ENCODE assay signal across 24 cellular contexts in the genomic region with DNA sequence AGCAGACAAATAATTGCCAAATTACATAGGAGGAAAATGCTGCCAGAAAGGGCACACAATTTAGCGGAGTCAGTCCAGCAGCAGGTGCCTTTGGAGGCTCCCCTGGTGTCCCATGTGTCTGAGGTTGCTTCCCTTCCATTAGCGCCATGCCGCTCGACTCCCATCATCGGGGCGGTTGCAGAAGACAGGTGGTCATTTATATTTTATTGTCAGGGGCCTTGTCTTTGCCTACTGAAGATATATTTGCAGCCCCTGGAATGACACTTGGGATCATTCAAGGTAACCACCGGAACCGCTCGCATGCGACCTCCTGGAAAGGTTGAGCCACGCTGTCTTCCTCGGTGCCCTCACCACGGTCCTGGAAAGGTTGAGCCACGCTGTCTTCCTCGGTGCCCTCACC.
"Had no signal": no experiment of that assay in that cellular context is flagged by ENCODE, and none has a peak within 500 bp of the region (broad histone marks: within the 10 kb centered on the region; RNA-seq: fewer than 3 reads in every experiment).

No MANE protein-coding gene starts in this region.

- H3K9me3 ChIP-seq: ascending aorta, body of pancreas, Peyer's patch had no signal

- DNase-seq: activated B cell treated with CpG ODN at 0.5 μM for 24 hours; activated CD4-positive, alpha-beta memory T cell treated with anti-CD3 and anti-CD28 coated beads for 36 hours; activated CD4-positive, alpha-beta T cell treated with anti-CD3 and anti-CD28 coated beads for 1 hour; activated CD4-positive, alpha-beta T cell treated with anti-CD3 and anti-CD28 coated beads, Interleukin-2, amount 10 ng/mL, durations not matched to agents 7 days and 5 days; activated CD8-positive, alpha-beta memory T cell treated with anti-CD3 and anti-CD28 coated beads for 24 hours; activated naive CD4-positive, alpha-beta T cell treated with anti-CD3 and anti-CD28 coated beads, Interleukin-2, amount 50 U/mL, for 16 hours; activated T-cell treated with anti-CD3 and anti-CD28 coated beads, Interleukin-2, amount 50 U/mL, for 4 hours; amniotic stem cell; body of pancreas; IMR-90; Kasumi-1; KBM-7; NCI-H1105 treated with DMSO at 0.1 percent for 48 hours; NCI-H1436 treated with DMSO at 0.1 percent for 48 hours; NCI-H187; NCI-H2081; NCI-H446; NCI-H524; Peyer's patch; SIG-M5; T-helper 17 cell; T-helper 9 cell had no signal

- H3K9me3 Mint-ChIP-seq: activated B cell treated with CpG ODN at 0.5 μM for 24 hours; activated CD4-positive, alpha-beta memory T cell treated with anti-CD3 and anti-CD28 coated beads for 36 hours; activated CD4-positive, alpha-beta T cell treated with anti-CD3 and anti-CD28 coated beads, Interleukin-2, amount 10 ng/mL, durations not matched to agents 7 days and 5 days; activated T-cell treated with anti-CD3 and anti-CD28 coated beads, Interleukin-2, amount 50 U/mL, for 4 hours had no signal

- H3K4me3 Mint-ChIP-seq: activated B cell treated with CpG ODN at 0.5 μM for 24 hours; activated CD4-positive, alpha-beta memory T cell treated with anti-CD3 and anti-CD28 coated beads for 36 hours; activated CD4-positive, alpha-beta T cell treated with anti-CD3 and anti-CD28 coated beads, Interleukin-2, amount 10 ng/mL, durations not matched to agents 7 days and 5 days; activated T-cell treated with anti-CD3 and anti-CD28 coated beads, Interleukin-2, amount 50 U/mL, for 4 hours; T-helper 17 cell had no signal

- H3K27ac Mint-ChIP-seq: activated B cell treated with CpG ODN at 0.5 μM for 24 hours; activated CD4-positive, alpha-beta memory T cell treated with anti-CD3 and anti-CD28 coated beads for 36 hours; activated CD4-positive, alpha-beta T cell treated with anti-CD3 and anti-CD28 coated beads, Interleukin-2, amount 10 ng/mL, durations not matched to agents 7 days and 5 days; T-helper 17 cell had no signal

- H3K4me1 ChIP-seq: ascending aorta, Peyer's patch had no signal

- H3K4me1 Mint-ChIP-seq: activated CD4-positive, alpha-beta T cell treated with anti-CD3 and anti-CD28 coated beads, Interleukin-2, amount 10 ng/mL, durations not matched to agents 7 days and 5 days had no signal

- ATAC-seq: activated T-cell treated with anti-CD3 and anti-CD28 coated beads, Interleukin-2, amount 50 U/mL, for 4 hours; body of pancreas; T-helper 17 cell had no signal

- H3K4me3 ChIP-seq: ascending aorta, body of pancreas, Peyer's patch had no signal

- H3K27ac ChIP-seq: ascending aorta, body of pancreas, Peyer's patch, RWPE1 had no signal

- H3K27me3 ChIP-seq: ascending aorta, body of pancreas, Peyer's patch had no signal

- H3K27me3 Mint-ChIP-seq: activated B cell treated with CpG ODN at 0.5 μM for 24 hours; activated CD4-positive, alpha-beta memory T cell treated with anti-CD3 and anti-CD28 coated beads for 36 hours; activated CD4-positive, alpha-beta T cell treated with anti-CD3 and anti-CD28 coated beads, Interleukin-2, amount 10 ng/mL, durations not matched to agents 7 days and 5 days; T-helper 17 cell had no signal
